8 cellular contexts compared by ENCODE assay signal in genomic region chr14:53151523-53151866, GRCh38. TPM values are rescaled to one million over a fixed set of nuclear protein-coding genes. Genes with fewer than 3 reads are reported as not detected.
DNase-seq lines count a peak whose midpoint lies in the region; ATAC-seq and TF ChIP-seq lines count a peak whose summit lies in the region.

No MANE protein-coding gene starts in this region.

- peaks cover 35% of the 10 kb centered on the region for H4K20me1 ChIP-seq in neural progenitor cell (ENCODE audit: low read depth)

- H3K9ac ChIP-seq in endocrine pancreas (ENCODE audit: control insufficient read depth, insufficient read depth, low read length) (no peak overlapping the region), neural progenitor cell (peak overlapping the region; percentile 72)

- intact Hi-C loops in CD14-positive monocyte (cut with micrococcal nuclease): no loop called here

- peak overlapping the region; percentile 99 to 100 for H3K4me3 Mint-ChIP-seq in CD14-positive monocyte
- peak overlapping the region; percentile 97 for H3K4me3 Mint-ChIP-seq in neural progenitor cell

- H3K27me3 ChIP-seq in endocrine pancreas (ENCODE audit: control insufficient read depth, insufficient read depth, low read length) (no peaks in the 10 kb centered on the region), neural progenitor cell (no peaks in the 10 kb centered on the region)

- DNase-seq in CD14-positive monocyte (ENCODE audit: low spot score) (no peak), NCI-H2029 treated with DMSO at 0.1 percent for 48 hours (lab: John Stamatoyannopoulos, UW) (peak; percentile 81), neural progenitor cell (ENCODE audit: low spot score) (no peak), NAMALWA (ENCODE audit: low spot score) (no peak), NCI-H1105 treated with DMSO at 0.1 percent for 48 hours (lab: John Stamatoyannopoulos, UW) (no peak), omental fat pad (ENCODE audit: low spot score) (no peak), T1000 (lab: John Stamatoyannopoulos, UW) (no peak)

- H3K9me3 Mint-ChIP-seq in CD14-positive monocyte (peaks cover 0 to 5% (median 0%) of the 10 kb centered on the region in 7 donors), neural progenitor cell (peaks cover 8% of the 10 kb centered on the region)

- H3K4me1 ChIP-seq in endocrine pancreas (ENCODE audit: control insufficient read depth, insufficient read depth, low read length): no peaks in the 10 kb centered on the region
- peaks cover 13% of the 10 kb centered on the region for H3K4me1 ChIP-seq in neural progenitor cell

- TF ChIP-seq CTCF in CD14-positive monocyte (IDR thresholded peaks at IDR 0.05) (no peak), neural progenitor cell (IDR thresholded peaks at IDR 0.05) (no peak), omental fat pad (IDR thresholded peaks at IDR 0.05) (no peak)

- no peak for ATAC-seq in omental fat pad (ENCODE audit: low FRiP score)

- no peak overlapping the region for H2AFZ ChIP-seq in neural progenitor cell (replicated peaks)

- H3K4me3 ChIP-seq in endocrine pancreas (ENCODE audit: control insufficient read depth, insufficient read depth, low read length): peak overlapping the region; percentile 84
- H3K4me3 ChIP-seq in neural progenitor cell: peak overlapping the region; percentile 99

- no peak overlapping the region for H3K27ac ChIP-seq in neural progenitor cell

- H3K27me3 Mint-ChIP-seq in CD14-positive monocyte (ENCODE audit: low read depth in 3 of 3) (peaks cover 0 to 9% (median 6%) of the 10 kb centered on the region in 3 donors), neural progenitor cell (ENCODE audit: insufficient read depth, low read depth) (no peaks in the 10 kb centered on the region)

- H3K4me1 Mint-ChIP-seq in CD14-positive monocyte (peaks cover 57% of the 10 kb centered on the region), neural progenitor cell (peaks cover 19% of the 10 kb centered on the region)

- H3K79me2 ChIP-seq in neural progenitor cell (ENCODE audit: low read depth): peaks cover 60% of the 10 kb centered on the region

- peaks cover 0 to 7% of the 10 kb centered on the region in 2 donors for H3K36me3 Mint-ChIP-seq in CD14-positive monocyte
- H3K36me3 Mint-ChIP-seq in neural progenitor cell: peaks cover 16% of the 10 kb centered on the region

- H3K9me3 ChIP-seq in endocrine pancreas (ENCODE audit: control insufficient read depth, low read length) (no peaks in the 10 kb centered on the region), neural progenitor cell (ENCODE audit: low read depth) (no peaks in the 10 kb centered on the region)

- H3K27ac Mint-ChIP-seq in CD14-positive monocyte (peak overlapping the region in 5 of 7 donors; percentile 77 to 92 (median 87)), neural progenitor cell (peak overlapping the region; percentile 95)

- peak overlapping the region; percentile 87 for H3K4me2 ChIP-seq in neural progenitor cell

- H3F3A ChIP-seq in neural progenitor cell (ENCODE audit: low read depth): peaks cover 21% of the 10 kb centered on the region

- no peaks in the 10 kb centered on the region for H3K36me3 ChIP-seq in endocrine pancreas (ENCODE audit: control insufficient read depth, insufficient read depth, low read length)
- no peaks in the 10 kb centered on the region for H3K36me3 ChIP-seq in neural progenitor cell

RNA-seq across cellular contexts. Expression of gene DDHD1, which starts 1.6 kb away (rescaled TPM):
- 1 to 10 TPM; 2.2 to 3.1 TPM for polyA plus RNA-seq in CD14-positive monocyte
- total RNA-seq in neural progenitor cell (ENCODE audit: low replicate concordance) (20.2 and 30.2 TPM in 2 replicates), omental fat pad (10 to 100 TPM; 13.7 to 26.3 (median 21.2) TPM)
